In genomic region chr18:22872894-22873537, GRCh38 we compare ENCODE assay signal across 10 cellular contexts.
DNase-seq lines count a peak whose midpoint lies in the region; ATAC-seq and TF ChIP-seq lines count a peak whose summit lies in the region.
"Had no signal": no experiment of that assay in that cellular context is flagged by ENCODE, and none has a peak within 500 bp of the region (broad histone marks: within the 10 kb centered on the region; RNA-seq: fewer than 3 reads in every experiment).

No MANE protein-coding gene starts in this region.

- peak overlapping the region; percentile 39 for H3K27ac Mint-ChIP-seq in T-helper 2 cell treated with Interferon-gamma antibody and Interleukin-4, amounts not matched to agents 5 μg/mL and 100 μg/mL, for 36 hours
- H3K27ac Mint-ChIP-seq: activated naive CD8-positive, alpha-beta T cell had no signal

- H3K36me3 Mint-ChIP-seq in T-helper 2 cell treated with Interferon-gamma antibody and Interleukin-4, amounts not matched to agents 5 μg/mL and 100 μg/mL, for 36 hours (ENCODE audit: low read depth), result no peaks in the 10 kb centered on the region
- H3K36me3 Mint-ChIP-seq: activated naive CD8-positive, alpha-beta T cell had no signal

- H3K36me3 ChIP-seq in lower lobe of right lung (no peaks in the 10 kb centered on the region), BE2C (no peaks in the 10 kb centered on the region)

- H3K4me3 ChIP-seq in lower lobe of right lung, result no peak overlapping the region
- no peak overlapping the region for H3K4me3 ChIP-seq in BE2C (ENCODE audit: low read depth, low read length)

- H3K4me1 Mint-ChIP-seq in T-helper 2 cell treated with Interferon-gamma antibody and Interleukin-4, amounts not matched to agents 5 μg/mL and 100 μg/mL, for 36 hours (ENCODE audit: low read depth), result peaks cover 9% of the 10 kb centered on the region

- H3K9me3 ChIP-seq in lower lobe of right lung (no peaks in the 10 kb centered on the region), BE2C (no peaks in the 10 kb centered on the region)

- H3K9me3 Mint-ChIP-seq in T-helper 2 cell treated with Interferon-gamma antibody and Interleukin-4, amounts not matched to agents 5 μg/mL and 100 μg/mL, for 36 hours, result no peaks in the 10 kb centered on the region

- peak; percentile 89 for ATAC-seq in GM21619 (IDR thresholded peaks at IDR 0.05; ENCODE audit: unreplicated experiment)
- peak; percentile 51 to 86 for ATAC-seq in lower lobe of right lung
- no peak for ATAC-seq in GM19328 (IDR thresholded peaks at IDR 0.05; ENCODE audit: unreplicated experiment)

- TF ChIP-seq CTCF in GM13976 (IDR thresholded peaks at IDR 0.05; ENCODE audit: borderline replicate concordance, control extremely low read depth, extremely low read depth, insufficient read depth, missing control alignments) (no peak), lower lobe of right lung (IDR thresholded peaks at IDR 0.05) (no peak), BE2C (IDR thresholded peaks at IDR 0.05; ENCODE audit: low read depth, low read length) (no peak)

- H3K27me3 Mint-ChIP-seq in T-helper 2 cell treated with Interferon-gamma antibody and Interleukin-4, amounts not matched to agents 5 μg/mL and 100 μg/mL, for 36 hours (ENCODE audit: low read depth), result peaks cover 7% of the 10 kb centered on the region

- peak overlapping the region; percentile 66 for H3K4me3 Mint-ChIP-seq in T-helper 2 cell treated with Interferon-gamma antibody and Interleukin-4, amounts not matched to agents 5 μg/mL and 100 μg/mL, for 36 hours
- H3K4me3 Mint-ChIP-seq: activated naive CD8-positive, alpha-beta T cell had no signal

- in situ Hi-C loops in GM13976 (cut with MboI; ENCODE audit: low sequenced_read_pairs, unreplicated experiment), result no loop called here

- H3K4me1 ChIP-seq in lower lobe of right lung, result peaks cover 10% of the 10 kb centered on the region
- H3K4me1 ChIP-seq in BE2C, result peaks cover 7% of the 10 kb centered on the region

- peak; percentile 46 for DNase-seq in GM13976 (ENCODE audit: low spot score)
- no peak for DNase-seq in T-helper 2 cell treated with Interferon-gamma antibody and Interleukin-4, amounts not matched to agents 5 μg/mL and 100 μg/mL, for 36 hours (ENCODE audit: low spot score)
- DNase-seq in lower lobe of right lung, result no peak
- DNase-seq in BE2C, result no peak
- DNase-seq in MV-4-11 (lab: John Stamatoyannopoulos, UW), result no peak
- DNase-seq in activated effector memory CD4-positive, alpha-beta T cell treated with Interleukin-2 at 50 U/mL for 16 hours, result no peak
- DNase-seq: NCI-H510A had no signal

- no peaks in the 10 kb centered on the region for H3K27me3 ChIP-seq in lower lobe of right lung (ENCODE audit: low read depth)
- H3K27me3 ChIP-seq in BE2C, result no peaks in the 10 kb centered on the region

- H3K27ac ChIP-seq in lower lobe of right lung, result peak overlapping the region; percentile 40

- intact Hi-C loops in lower lobe of right lung (cut with DNase I), result no loop called here
